29 cellular contexts compared by ENCODE assay signal in genomic region chr13:24361852-24362366, GRCh38. TPM values are rescaled to one million over a fixed set of nuclear protein-coding genes. Genes with fewer than 3 reads are reported as not detected.
"Had no signal": no experiment of that assay in that cellular context is flagged by ENCODE, and none has a peak within 500 bp of the region (broad histone marks: within the 10 kb centered on the region; RNA-seq: fewer than 3 reads in every experiment).

No MANE protein-coding gene starts in this region.

- H3K27me3 ChIP-seq: esophagus squamous epithelium, gastrocnemius medialis, left lung had no signal

- H3K9me3 Mint-ChIP-seq: dendritic cell treated with granulocyte-macrophage colony-stimulating factor and Interleukin-4, amounts not matched to agents 40 ng/mL and 50 ng/mL, for 4 days; effector memory CD8-positive, alpha-beta T cell; endodermal cell; mesothelial cell of epicardium had no signal

- H3K9me3 ChIP-seq: esophagus squamous epithelium, gastrocnemius medialis, heart right ventricle, left lung, lower lobe of right lung, mucosa of descending colon had no signal

- H3K36me3 Mint-ChIP-seq: mesothelial cell of epicardium had no signal

- H3K4me3 ChIP-seq: esophagus squamous epithelium, gastrocnemius medialis, heart right ventricle, left lung, lower lobe of right lung, mucosa of descending colon had no signal

- H3K36me3 ChIP-seq: esophagus squamous epithelium, gastrocnemius medialis, heart right ventricle, left lung, lower lobe of right lung had no signal

- H3K4me1 ChIP-seq: esophagus squamous epithelium, gastrocnemius medialis, heart right ventricle, left lung, lower lobe of right lung had no signal

- H3K27ac ChIP-seq: epithelial cell of prostate, esophagus squamous epithelium, gastrocnemius medialis, heart right ventricle, left lung, lower lobe of right lung had no signal

- DNase-seq: cortex of kidney; effector CD8-positive, alpha-beta T cell; effector memory CD8-positive, alpha-beta T cell; endodermal cell; erythroblast; esophagus squamous epithelium; foreskin fibroblast; foreskin melanocyte; gastrocnemius medialis; glutamatergic neuron; head of caudate nucleus; heart right ventricle; hippocampal formation; left cardiac atrium; left lung; left ventricle myocardium superior; lower lobe of right lung; mesenchymal stem cell had no signal

- H3K4me1 Mint-ChIP-seq: mesothelial cell of epicardium had no signal

- H3K27ac Mint-ChIP-seq: dendritic cell treated with granulocyte-macrophage colony-stimulating factor and Interleukin-4, amounts not matched to agents 40 ng/mL and 50 ng/mL, for 4 days; effector memory CD8-positive, alpha-beta T cell; endodermal cell; mesothelial cell of epicardium had no signal

- H3K4me3 Mint-ChIP-seq: dendritic cell treated with granulocyte-macrophage colony-stimulating factor and Interleukin-4, amounts not matched to agents 40 ng/mL and 50 ng/mL, for 4 days; effector memory CD8-positive, alpha-beta T cell; endodermal cell; mesothelial cell of epicardium had no signal

- H3K27me3 Mint-ChIP-seq: dendritic cell treated with granulocyte-macrophage colony-stimulating factor and Interleukin-4, amounts not matched to agents 40 ng/mL and 50 ng/mL, for 4 days had no signal

RNA-seq across cellular contexts. Expression of gene C1QTNF9, which starts 52.5 kb away (rescaled TPM):
- total RNA-seq: cerebellum, dermis microvascular lymphatic vessel endothelial cell, endodermal cell, esophagus mucosa, esophagus squamous epithelium, glomerular endothelial cell, kidney epithelial cell, lower lobe of right lung, lung microvascular endothelial cell, mesothelial cell of epicardium had no signal
- polyA plus RNA-seq: keratinocyte had no signal
